21 cellular contexts compared by ENCODE assay signal in genomic region chr13:25570185-25570584, GRCh38.
"Had no signal": no experiment of that assay in that cellular context is flagged by ENCODE, and none has a peak within 500 bp of the region (broad histone marks: within the 10 kb centered on the region; RNA-seq: fewer than 3 reads in every experiment).

No MANE protein-coding gene starts in this region.

- H3K4me2 ChIP-seq: KMS-11, SK-N-SH had no signal

- DNase-seq: Kasumi-1, MM.1S, NCI-H1092 treated with DMSO at 0.1 percent for 48 hours, NCI-H1436, NCI-H187, NCI-H2029, NCI-H2081 treated with DMSO at 0.1 percent for 48 hours, NCI-H2171, NCI-H226, NCI-H446, NCI-H510A, NCI-H524 treated with DMSO at 0.1 percent for 48 hours, NCI-H69, NCI-H774, PC-3, SHP77, SK-N-SH had no signal

- ATAC-seq: Panc1, PC-3 had no signal

- H3K27ac ChIP-seq: KMS-11, RWPE1 had no signal

- H3K9ac ChIP-seq: KMS-11, SK-N-SH had no signal

- FAIRE-seq: HTR-8/SVneo had no signal

- H3K9me3 ChIP-seq: SK-N-SH had no signal
